Comparison of ENCODE assay signal across 2 cellular contexts in the genomic region with DNA sequence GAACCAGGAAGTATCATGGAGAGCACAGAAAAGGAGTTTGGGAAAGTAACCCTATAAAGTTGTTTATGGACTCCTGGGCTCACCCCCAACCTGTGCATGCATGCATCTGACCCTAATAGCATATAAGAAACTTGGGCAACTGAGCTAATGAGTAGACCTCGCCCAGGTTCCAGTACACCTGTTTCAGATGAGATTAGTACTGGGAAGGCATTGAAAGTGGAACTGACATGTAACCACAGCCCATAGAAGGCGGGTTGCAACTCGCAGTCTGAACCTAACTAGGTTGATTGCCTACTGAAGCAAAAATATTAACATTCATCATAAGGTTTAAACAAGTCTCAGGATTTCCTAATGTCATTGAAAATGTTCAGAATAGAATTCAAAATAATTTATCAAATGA.
TF ChIP-seq lines count a peak whose summit lies in the region.

No MANE protein-coding gene starts in this region.

TF ChIP-seq in GM12878, 131 proteins besides CTCF, POLR2A, EP300 and RAD21:
- TF ChIP-seq NFIC (IDR thresholded peaks at IDR 0.05; ENCODE audit: low read depth, low read length) (no peak), ESRRA (IDR thresholded peaks at IDR 0.05; ENCODE audit: low read length) (no peak), STAT1 (conservative IDR thresholded peaks at IDR 0.05) (no peak), ZNF207 (IDR thresholded peaks at IDR 0.05; ENCODE audit: borderline replicate concordance) (no peak), MEF2B (IDR thresholded peaks at IDR 0.05; ENCODE audit: partially characterized antibody, poor library complexity, severe bottlenecking) (no peak), BRCA1 (IDR thresholded peaks at IDR 0.05; ENCODE audit: low read depth, low read length) (no peak), MAX (IDR thresholded peaks at IDR 0.05; ENCODE audit: low read depth, low read length) (no peak), ZBTB33 (IDR thresholded peaks at IDR 0.05) (no peak)
- TF ChIP-seq, protein P1, sequence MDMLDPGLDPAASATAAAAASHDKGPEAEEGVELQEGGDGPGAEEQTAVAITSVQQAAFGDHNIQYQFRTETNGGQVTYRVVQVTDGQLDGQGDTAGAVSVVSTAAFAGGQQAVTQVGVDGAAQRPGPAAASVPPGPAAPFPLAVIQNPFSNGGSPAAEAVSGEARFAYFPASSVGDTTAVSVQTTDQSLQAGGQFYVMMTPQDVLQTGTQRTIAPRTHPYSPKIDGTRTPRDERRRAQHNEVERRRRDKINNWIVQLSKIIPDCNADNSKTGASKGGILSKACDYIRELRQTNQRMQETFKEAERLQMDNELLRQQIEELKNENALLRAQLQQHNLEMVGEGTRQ (IDR thresholded peaks at IDR 0.05; ENCODE audit: borderline replicate concordance, low read depth, low read length): no peak
- TF ChIP-seq, protein P2, sequence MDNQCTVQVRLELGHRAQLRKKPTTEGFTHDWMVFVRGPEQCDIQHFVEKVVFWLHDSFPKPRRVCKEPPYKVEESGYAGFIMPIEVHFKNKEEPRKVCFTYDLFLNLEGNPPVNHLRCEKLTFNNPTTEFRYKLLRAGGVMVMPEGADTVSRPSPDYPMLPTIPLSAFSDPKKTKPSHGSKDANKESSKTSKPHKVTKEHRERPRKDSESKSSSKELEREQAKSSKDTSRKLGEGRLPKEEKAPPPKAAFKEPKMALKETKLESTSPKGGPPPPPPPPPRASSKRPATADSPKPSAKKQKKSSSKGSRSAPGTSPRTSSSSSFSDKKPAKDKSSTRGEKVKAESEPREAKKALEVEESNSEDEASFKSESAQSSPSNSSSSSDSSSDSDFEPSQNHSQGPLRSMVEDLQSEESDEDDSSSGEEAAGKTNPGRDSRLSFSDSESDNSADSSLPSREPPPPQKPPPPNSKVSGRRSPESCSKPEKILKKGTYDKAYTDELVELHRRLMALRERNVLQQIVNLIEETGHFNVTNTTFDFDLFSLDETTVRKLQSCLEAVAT (IDR thresholded peaks at IDR 0.05): no peak
- TF ChIP-seq, protein P3, sequence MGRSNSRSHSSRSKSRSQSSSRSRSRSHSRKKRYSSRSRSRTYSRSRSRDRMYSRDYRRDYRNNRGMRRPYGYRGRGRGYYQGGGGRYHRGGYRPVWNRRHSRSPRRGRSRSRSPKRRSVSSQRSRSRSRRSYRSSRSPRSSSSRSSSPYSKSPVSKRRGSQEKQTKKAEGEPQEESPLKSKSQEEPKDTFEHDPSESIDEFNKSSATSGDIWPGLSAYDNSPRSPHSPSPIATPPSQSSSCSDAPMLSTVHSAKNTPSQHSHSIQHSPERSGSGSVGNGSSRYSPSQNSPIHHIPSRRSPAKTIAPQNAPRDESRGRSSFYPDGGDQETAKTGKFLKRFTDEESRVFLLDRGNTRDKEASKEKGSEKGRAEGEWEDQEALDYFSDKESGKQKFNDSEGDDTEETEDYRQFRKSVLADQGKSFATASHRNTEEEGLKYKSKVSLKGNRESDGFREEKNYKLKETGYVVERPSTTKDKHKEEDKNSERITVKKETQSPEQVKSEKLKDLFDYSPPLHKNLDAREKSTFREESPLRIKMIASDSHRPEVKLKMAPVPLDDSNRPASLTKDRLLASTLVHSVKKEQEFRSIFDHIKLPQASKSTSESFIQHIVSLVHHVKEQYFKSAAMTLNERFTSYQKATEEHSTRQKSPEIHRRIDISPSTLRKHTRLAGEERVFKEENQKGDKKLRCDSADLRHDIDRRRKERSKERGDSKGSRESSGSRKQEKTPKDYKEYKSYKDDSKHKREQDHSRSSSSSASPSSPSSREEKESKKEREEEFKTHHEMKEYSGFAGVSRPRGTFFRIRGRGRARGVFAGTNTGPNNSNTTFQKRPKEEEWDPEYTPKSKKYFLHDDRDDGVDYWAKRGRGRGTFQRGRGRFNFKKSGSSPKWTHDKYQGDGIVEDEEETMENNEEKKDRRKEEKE (IDR thresholded peaks at IDR 0.05): no peak

TF ChIP-seq in GM23338, 12 proteins besides CTCF, POLR2A, EP300 and RAD21:
- TF ChIP-seq EZH2 (IDR thresholded peaks at IDR 0.05; ENCODE audit: low read depth, unreplicated experiment): no peak
- TF ChIP-seq, protein P4, sequence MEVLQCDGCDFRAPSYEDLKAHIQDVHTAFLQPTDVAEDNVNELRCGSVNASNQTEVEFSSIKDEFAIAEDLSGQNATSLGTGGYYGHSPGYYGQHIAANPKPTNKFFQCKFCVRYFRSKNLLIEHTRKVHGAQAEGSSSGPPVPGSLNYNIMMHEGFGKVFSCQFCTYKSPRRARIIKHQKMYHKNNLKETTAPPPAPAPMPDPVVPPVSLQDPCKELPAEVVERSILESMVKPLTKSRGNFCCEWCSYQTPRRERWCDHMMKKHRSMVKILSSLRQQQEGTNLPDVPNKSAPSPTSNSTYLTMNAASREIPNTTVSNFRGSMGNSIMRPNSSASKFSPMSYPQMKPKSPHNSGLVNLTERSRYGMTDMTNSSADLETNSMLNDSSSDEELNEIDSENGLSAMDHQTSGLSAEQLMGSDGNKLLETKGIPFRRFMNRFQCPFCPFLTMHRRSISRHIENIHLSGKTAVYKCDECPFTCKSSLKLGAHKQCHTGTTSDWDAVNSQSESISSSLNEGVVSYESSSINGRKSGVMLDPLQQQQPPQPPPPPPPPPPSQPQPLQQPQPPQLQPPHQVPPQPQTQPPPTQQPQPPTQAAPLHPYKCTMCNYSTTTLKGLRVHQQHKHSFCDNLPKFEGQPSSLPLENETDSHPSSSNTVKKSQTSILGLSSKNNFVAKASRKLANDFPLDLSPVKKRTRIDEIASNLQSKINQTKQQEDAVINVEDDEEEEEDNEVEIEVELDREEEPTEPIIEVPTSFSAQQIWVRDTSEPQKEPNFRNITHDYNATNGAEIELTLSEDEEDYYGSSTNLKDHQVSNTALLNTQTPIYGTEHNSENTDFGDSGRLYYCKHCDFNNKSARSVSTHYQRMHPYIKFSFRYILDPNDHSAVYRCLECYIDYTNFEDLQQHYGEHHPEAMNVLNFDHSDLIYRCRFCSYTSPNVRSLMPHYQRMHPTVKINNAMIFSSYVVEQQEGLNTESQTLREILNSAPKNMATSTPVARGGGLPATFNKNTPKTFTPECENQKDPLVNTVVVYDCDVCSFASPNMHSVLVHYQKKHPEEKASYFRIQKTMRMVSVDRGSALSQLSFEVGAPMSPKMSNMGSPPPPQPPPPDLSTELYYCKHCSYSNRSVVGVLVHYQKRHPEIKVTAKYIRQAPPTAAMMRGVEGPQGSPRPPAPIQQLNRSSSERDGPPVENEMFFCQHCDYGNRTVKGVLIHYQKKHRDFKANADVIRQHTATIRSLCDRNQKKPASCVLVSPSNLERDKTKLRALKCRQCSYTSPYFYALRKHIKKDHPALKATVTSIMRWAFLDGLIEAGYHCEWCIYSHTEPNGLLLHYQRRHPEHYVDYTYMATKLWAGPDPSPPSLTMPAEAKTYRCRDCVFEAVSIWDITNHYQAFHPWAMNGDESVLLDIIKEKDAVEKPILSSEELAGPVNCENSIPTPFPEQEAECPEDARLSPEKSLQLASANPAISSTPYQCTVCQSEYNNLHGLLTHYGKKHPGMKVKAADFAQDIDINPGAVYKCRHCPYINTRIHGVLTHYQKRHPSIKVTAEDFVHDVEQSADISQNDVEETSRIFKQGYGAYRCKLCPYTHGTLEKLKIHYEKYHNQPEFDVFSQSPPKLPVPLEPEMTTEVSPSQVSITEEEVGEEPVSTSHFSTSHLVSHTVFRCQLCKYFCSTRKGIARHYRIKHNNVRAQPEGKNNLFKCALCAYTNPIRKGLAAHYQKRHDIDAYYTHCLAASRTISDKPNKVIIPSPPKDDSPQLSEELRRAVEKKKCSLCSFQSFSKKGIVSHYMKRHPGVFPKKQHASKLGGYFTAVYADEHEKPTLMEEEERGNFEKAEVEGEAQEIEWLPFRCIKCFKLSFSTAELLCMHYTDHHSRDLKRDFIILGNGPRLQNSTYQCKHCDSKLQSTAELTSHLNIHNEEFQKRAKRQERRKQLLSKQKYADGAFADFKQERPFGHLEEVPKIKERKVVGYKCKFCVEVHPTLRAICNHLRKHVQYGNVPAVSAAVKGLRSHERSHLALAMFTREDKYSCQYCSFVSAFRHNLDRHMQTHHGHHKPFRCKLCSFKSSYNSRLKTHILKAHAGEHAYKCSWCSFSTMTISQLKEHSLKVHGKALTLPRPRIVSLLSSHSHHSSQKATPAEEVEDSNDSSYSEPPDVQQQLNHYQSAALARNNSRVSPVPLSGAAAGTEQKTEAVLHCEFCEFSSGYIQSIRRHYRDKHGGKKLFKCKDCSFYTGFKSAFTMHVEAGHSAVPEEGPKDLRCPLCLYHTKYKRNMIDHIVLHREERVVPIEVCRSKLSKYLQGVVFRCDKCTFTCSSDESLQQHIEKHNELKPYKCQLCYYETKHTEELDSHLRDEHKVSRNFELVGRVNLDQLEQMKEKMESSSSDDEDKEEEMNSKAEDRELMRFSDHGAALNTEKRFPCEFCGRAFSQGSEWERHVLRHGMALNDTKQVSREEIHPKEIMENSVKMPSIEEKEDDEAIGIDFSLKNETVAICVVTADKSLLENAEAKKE (CRISPR knock-in tag; IDR thresholded peaks at IDR 0.05): no peak
